In the genomic region with DNA sequence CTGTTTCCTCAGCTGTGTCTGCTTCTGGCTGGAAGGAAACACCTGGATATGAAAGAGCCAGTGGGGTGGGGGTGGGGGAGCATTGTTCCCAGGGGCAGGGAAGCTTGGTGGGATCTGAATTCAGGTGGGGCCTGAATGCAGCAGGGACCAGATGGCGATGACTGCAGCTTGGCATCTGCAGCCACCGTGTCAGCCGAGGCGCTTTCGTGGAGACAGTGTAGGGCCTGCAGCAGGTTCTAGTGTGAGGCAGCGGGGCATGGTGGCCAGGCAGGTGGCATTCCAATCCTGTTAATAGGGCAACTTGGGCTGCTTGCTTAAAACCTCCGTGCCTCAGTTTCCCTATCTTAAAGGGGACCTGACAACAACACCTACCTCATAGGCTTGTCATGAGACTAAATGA, we compare ENCODE assay signal across 17 cellular contexts. TPM values are rescaled to one million over a fixed set of nuclear protein-coding genes. Genes with fewer than 3 reads are reported as not detected.
"Had no signal": no experiment of that assay in that cellular context is flagged by ENCODE, and none has a peak within 500 bp of the region (broad histone marks: within the 10 kb centered on the region; RNA-seq: fewer than 3 reads in every experiment).

No MANE protein-coding gene starts in this region.

- H3K9me3 ChIP-seq: adrenal gland, right lobe of liver had no signal

- H3K36me3 ChIP-seq: adrenal gland, right lobe of liver had no signal

- H3K27ac ChIP-seq: adrenal gland, coronary artery, right lobe of liver had no signal

- H3K9me3 Mint-ChIP-seq: activated naive CD4-positive, alpha-beta T cell treated with anti-CD3 and anti-CD28 coated beads for 36 hours; activated T-helper 1 cell treated with anti-CD3 and anti-CD28 coated beads, Interleukin-12 subunit alpha, Interleukin-12 subunit beta, Interleukin-2, Interleukin-4 antibody, amounts not matched to agents 30 ng/mL and 10 ng/mL and 1 ng/mL, durations not matched to agents 14 hours and 24 hours and 36 hours; effector memory CD8-positive, alpha-beta T cell had no signal

- H3K4me1 ChIP-seq: adrenal gland, right lobe of liver had no signal

- H3K27ac Mint-ChIP-seq: activated naive CD4-positive, alpha-beta T cell treated with anti-CD3 and anti-CD28 coated beads for 36 hours; activated T-helper 1 cell treated with anti-CD3 and anti-CD28 coated beads, Interleukin-12 subunit alpha, Interleukin-12 subunit beta, Interleukin-2, Interleukin-4 antibody, amounts not matched to agents 30 ng/mL and 10 ng/mL and 1 ng/mL, durations not matched to agents 14 hours and 24 hours and 36 hours; effector memory CD8-positive, alpha-beta T cell; progenitor cell of endocrine pancreas had no signal

- DNase-seq: activated CD4-positive, alpha-beta T cell treated with anti-CD3 and anti-CD28 coated beads, Interleukin-2, amount 50 U/mL, for 1 hour; activated naive CD4-positive, alpha-beta T cell treated with anti-CD3 and anti-CD28 coated beads for 36 hours; adrenal gland; central memory CD4-positive, alpha-beta T cell; effector memory CD8-positive, alpha-beta T cell; naive thymus-derived CD4-positive, alpha-beta T cell; nucleus accumbens; right lobe of liver; stimulated activated CD4-positive, alpha-beta T cell treated with anti-CD3 and anti-CD28 coated beads, Interleukin-2, amount 100 ng/mL, for 24 hours; stimulated activated naive CD4-positive, alpha-beta T cell; substantia nigra; trophoblast cell had no signal

- H3K4me3 ChIP-seq: adrenal gland, coronary artery, lung, right lobe of liver had no signal

- H3K27me3 Mint-ChIP-seq: effector memory CD8-positive, alpha-beta T cell; naive thymus-derived CD4-positive, alpha-beta T cell had no signal

- ATAC-seq: effector memory CD8-positive, alpha-beta T cell; naive thymus-derived CD4-positive, alpha-beta T cell; right lobe of liver had no signal

- H3K27me3 ChIP-seq: adrenal gland, right lobe of liver had no signal

- H3K4me3 Mint-ChIP-seq: activated naive CD4-positive, alpha-beta T cell treated with anti-CD3 and anti-CD28 coated beads for 36 hours had no signal

RNA-seq across cellular contexts. Expression of gene PIK3R6, which starts 1.7 kb away (rescaled TPM):
- total RNA-seq: epithelial cell of proximal tubule had no signal
